In genomic region chr17:64320613-64321553, GRCh38 we compare ENCODE assay signal across 1 cellular context.
TF ChIP-seq lines count a peak whose summit lies in the region.

No MANE protein-coding gene starts in this region.

TF ChIP-seq in HepG2, 621 proteins besides CTCF, POLR2A, EP300 and RAD21 (continued from another document and continues in another):
- TF ChIP-seq, protein P1, sequence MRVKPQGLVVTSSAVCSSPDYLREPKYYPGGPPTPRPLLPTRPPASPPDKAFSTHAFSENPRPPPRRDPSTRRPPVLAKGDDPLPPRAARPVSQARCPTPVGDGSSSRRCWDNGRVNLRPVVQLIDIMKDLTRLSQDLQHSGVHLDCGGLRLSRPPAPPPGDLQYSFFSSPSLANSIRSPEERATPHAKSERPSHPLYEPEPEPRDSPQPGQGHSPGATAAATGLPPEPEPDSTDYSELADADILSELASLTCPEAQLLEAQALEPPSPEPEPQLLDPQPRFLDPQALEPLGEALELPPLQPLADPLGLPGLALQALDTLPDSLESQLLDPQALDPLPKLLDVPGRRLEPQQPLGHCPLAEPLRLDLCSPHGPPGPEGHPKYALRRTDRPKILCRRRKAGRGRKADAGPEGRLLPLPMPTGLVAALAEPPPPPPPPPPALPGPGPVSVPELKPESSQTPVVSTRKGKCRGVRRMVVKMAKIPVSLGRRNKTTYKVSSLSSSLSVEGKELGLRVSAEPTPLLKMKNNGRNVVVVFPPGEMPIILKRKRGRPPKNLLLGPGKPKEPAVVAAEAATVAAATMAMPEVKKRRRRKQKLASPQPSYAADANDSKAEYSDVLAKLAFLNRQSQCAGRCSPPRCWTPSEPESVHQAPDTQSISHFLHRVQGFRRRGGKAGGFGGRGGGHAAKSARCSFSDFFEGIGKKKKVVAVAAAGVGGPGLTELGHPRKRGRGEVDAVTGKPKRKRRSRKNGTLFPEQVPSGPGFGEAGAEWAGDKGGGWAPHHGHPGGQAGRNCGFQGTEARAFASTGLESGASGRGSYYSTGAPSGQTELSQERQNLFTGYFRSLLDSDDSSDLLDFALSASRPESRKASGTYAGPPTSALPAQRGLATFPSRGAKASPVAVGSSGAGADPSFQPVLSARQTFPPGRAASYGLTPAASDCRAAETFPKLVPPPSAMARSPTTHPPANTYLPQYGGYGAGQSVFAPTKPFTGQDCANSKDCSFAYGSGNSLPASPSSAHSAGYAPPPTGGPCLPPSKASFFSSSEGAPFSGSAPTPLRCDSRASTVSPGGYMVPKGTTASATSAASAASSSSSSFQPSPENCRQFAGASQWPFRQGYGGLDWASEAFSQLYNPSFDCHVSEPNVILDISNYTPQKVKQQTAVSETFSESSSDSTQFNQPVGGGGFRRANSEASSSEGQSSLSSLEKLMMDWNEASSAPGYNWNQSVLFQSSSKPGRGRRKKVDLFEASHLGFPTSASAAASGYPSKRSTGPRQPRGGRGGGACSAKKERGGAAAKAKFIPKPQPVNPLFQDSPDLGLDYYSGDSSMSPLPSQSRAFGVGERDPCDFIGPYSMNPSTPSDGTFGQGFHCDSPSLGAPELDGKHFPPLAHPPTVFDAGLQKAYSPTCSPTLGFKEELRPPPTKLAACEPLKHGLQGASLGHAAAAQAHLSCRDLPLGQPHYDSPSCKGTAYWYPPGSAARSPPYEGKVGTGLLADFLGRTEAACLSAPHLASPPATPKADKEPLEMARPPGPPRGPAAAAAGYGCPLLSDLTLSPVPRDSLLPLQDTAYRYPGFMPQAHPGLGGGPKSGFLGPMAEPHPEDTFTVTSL (CRISPR knock-in tag; IDR thresholded peaks at IDR 0.05; ENCODE audit: borderline replicate concordance), result peak; percentile 45; the same call in 1 of the 2 replicates
- no peak for TF ChIP-seq THYN1 (CRISPR knock-in tag; IDR thresholded peaks at IDR 0.05; ENCODE audit: borderline replicate concordance, low read depth)
- peak; percentile 55 for TF ChIP-seq SAP130 (CRISPR knock-in tag; IDR thresholded peaks at IDR 0.05; ENCODE audit: low read depth)
- no peak for TF ChIP-seq KDM6A (CRISPR knock-in tag; IDR thresholded peaks at IDR 0.05; ENCODE audit: low read depth)
- no peak for TF ChIP-seq ZHX2 (IDR thresholded peaks at IDR 0.05; ENCODE audit: low read depth)
- no peak for TF ChIP-seq ZHX2 (CRISPR knock-in tag; IDR thresholded peaks at IDR 0.05; ENCODE audit: borderline replicate concordance)
- no peak for TF ChIP-seq BHLHE40 (IDR thresholded peaks at IDR 0.05; ENCODE audit: low read length)
- no peak for TF ChIP-seq NFRKB (IDR thresholded peaks at IDR 0.05)
- TF ChIP-seq ZNF850 (CRISPR knock-in tag; conservative IDR thresholded peaks at IDR 0.05), result no peak
- TF ChIP-seq DPF2 (CRISPR knock-in tag; IDR thresholded peaks at IDR 0.05; ENCODE audit: borderline replicate concordance, low read depth), result no peak
- TF ChIP-seq PAX8 (CRISPR knock-in tag; IDR thresholded peaks at IDR 0.05; ENCODE audit: borderline replicate concordance), result no peak
- 0 out of 2 replicates have a peak, but pooled peaks have one; percentile 64 for TF ChIP-seq MAF1 (CRISPR knock-in tag; IDR thresholded peaks at IDR 0.05; ENCODE audit: borderline replicate concordance)
- TF ChIP-seq ZNF790 (CRISPR knock-in tag; IDR thresholded peaks at IDR 0.05; ENCODE audit: borderline replicate concordance), result no peak
- TF ChIP-seq ZNF460 (CRISPR knock-in tag; IDR thresholded peaks at IDR 0.05; ENCODE audit: borderline replicate concordance), result no peak
- no peak for TF ChIP-seq ZNF207 (IDR thresholded peaks at IDR 0.05; ENCODE audit: borderline replicate concordance)
- peak; percentile 63; the same call in 1 of the 2 replicates for TF ChIP-seq REPIN1 (CRISPR knock-in tag; IDR thresholded peaks at IDR 0.05; ENCODE audit: borderline replicate concordance, low read depth)
- no peak; the same call in 1 of the 2 replicates for TF ChIP-seq RXRA (CRISPR knock-in tag; IDR thresholded peaks at IDR 0.05)
- 0 out of 2 replicates have a peak, but pooled peaks have one; percentile 6 for TF ChIP-seq GLI4 (CRISPR knock-in tag; IDR thresholded peaks at IDR 0.05; ENCODE audit: borderline replicate concordance)
- TF ChIP-seq ZSCAN12 (CRISPR knock-in tag; IDR thresholded peaks at IDR 0.05), result peak; percentile 50; the same call in 1 of the 2 replicates
- TF ChIP-seq ZNF747 (CRISPR knock-in tag; IDR thresholded peaks at IDR 0.05; ENCODE audit: borderline replicate concordance), result 0 out of 2 replicates have a peak, but pooled peaks have one; percentile 48
- peak; percentile 97 for TF ChIP-seq ZNF263 (CRISPR knock-in tag; IDR thresholded peaks at IDR 0.05)
- TF ChIP-seq ZNF740 (CRISPR knock-in tag; IDR thresholded peaks at IDR 0.05), result no peak
- TF ChIP-seq ZNF281 (CRISPR knock-in tag; IDR thresholded peaks at IDR 0.05; ENCODE audit: borderline replicate concordance), result no peak
- no peak for TF ChIP-seq ZNF530 (CRISPR knock-in tag; IDR thresholded peaks at IDR 0.05; ENCODE audit: low read depth)
- peak; percentile 81; the same call in 1 of the 2 replicates for TF ChIP-seq ZNF800 (CRISPR knock-in tag; IDR thresholded peaks at IDR 0.05)
- TF ChIP-seq TFE3 (CRISPR knock-in tag; IDR thresholded peaks at IDR 0.05), result peak; percentile 62; the same call in 1 of the 2 replicates
- no peak for TF ChIP-seq KDM4B (CRISPR knock-in tag; IDR thresholded peaks at IDR 0.05)
- TF ChIP-seq TEAD3 (CRISPR knock-in tag; optimal IDR thresholded peaks at IDR 0.05; ENCODE audit: borderline replicate concordance), result peak; percentile 15
- TF ChIP-seq ZNF280D (CRISPR knock-in tag; IDR thresholded peaks at IDR 0.05), result 0 out of 2 replicates have a peak, but pooled peaks have one; percentile 78
- TF ChIP-seq ZNF83 (CRISPR knock-in tag; IDR thresholded peaks at IDR 0.05; ENCODE audit: borderline replicate concordance), result 0 out of 2 replicates have a peak, but pooled peaks have one; percentile 42
- TF ChIP-seq PHF21A (CRISPR knock-in tag; IDR thresholded peaks at IDR 0.05), result no peak
- TF ChIP-seq ZNF180 (CRISPR knock-in tag; IDR thresholded peaks at IDR 0.05; ENCODE audit: borderline replicate concordance, low read depth), result no peak
